Comparison of ENCODE assay signal across 1 cellular context in the genomic region with DNA sequence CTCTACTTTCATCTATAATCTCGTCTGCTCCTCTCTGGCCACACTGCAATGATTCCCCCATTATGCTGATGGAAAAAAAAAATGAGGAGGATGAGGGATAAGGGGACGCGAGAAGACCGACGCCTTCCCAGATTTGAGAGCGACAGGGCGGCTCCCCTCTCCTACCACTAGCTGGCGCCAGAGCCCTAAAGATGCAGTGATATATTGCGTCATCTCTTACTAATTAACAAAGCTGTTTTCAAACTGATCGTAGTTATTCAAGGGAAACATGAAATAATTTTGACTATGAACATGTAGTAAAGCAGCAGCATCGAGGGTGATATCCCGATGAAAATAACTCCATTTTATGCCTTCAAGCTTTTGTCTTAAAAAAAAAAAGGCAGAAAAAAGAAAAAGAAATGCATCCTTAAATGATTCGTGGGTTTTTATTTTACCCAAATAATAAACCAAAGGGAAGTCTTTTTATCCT.
TF ChIP-seq lines count a peak whose summit lies in the region.

No MANE protein-coding gene starts in this region.

TF ChIP-seq in H1, 55 proteins besides CTCF, POLR2A, EP300 and RAD21:
- TF ChIP-seq ATF3 (IDR thresholded peaks at IDR 0.05; ENCODE audit: insufficient read depth, low read depth, low read length) (peak; percentile 99), HDAC6 (IDR thresholded peaks at IDR 0.05; ENCODE audit: low read depth, low read length) (no peak), YY1 (IDR thresholded peaks at IDR 0.05; ENCODE audit: low read depth, low read length) (peak; percentile 51; the same call in 1 of the 2 replicates), FOSL1 (IDR thresholded peaks at IDR 0.05; ENCODE audit: insufficient read depth, low read depth, low read length) (no peak), TAF1 (IDR thresholded peaks at IDR 0.05; ENCODE audit: low read depth, low read length) (0 out of 2 replicates have a peak, but pooled peaks have one; percentile 23), JUND (IDR thresholded peaks at IDR 0.05; ENCODE audit: low read length) (peak; percentile 99), CEBPB (IDR thresholded peaks at IDR 0.05; ENCODE audit: low read depth, low read length) (peak; percentile 100), ASH2L (IDR thresholded peaks at IDR 0.05; ENCODE audit: low read length) (no peak), JUN (IDR thresholded peaks at IDR 0.05; ENCODE audit: low read depth, low read length) (peak; percentile 84), CREB1 (IDR thresholded peaks at IDR 0.05) (peak; percentile 77), PHF8 (conservative IDR thresholded peaks at IDR 0.05; ENCODE audit: low read depth, low read length) (no peak), BRCA1 (IDR thresholded peaks at IDR 0.05; ENCODE audit: low read depth, low read length) (no peak), RBBP5 (IDR thresholded peaks at IDR 0.05; ENCODE audit: borderline replicate concordance, low read depth, low read length) (no peak), RNF2 (IDR thresholded peaks at IDR 0.05; ENCODE audit: borderline replicate concordance, low read depth, low read length, missing control alignments, poor library complexity, severe bottlenecking) (no peak), SRF (IDR thresholded peaks at IDR 0.05; ENCODE audit: low read depth, low read length) (no peak), RXRA (IDR thresholded peaks at IDR 0.05; ENCODE audit: insufficient read depth, low read depth, low read length) (no peak)
- TF ChIP-seq, protein P1, sequence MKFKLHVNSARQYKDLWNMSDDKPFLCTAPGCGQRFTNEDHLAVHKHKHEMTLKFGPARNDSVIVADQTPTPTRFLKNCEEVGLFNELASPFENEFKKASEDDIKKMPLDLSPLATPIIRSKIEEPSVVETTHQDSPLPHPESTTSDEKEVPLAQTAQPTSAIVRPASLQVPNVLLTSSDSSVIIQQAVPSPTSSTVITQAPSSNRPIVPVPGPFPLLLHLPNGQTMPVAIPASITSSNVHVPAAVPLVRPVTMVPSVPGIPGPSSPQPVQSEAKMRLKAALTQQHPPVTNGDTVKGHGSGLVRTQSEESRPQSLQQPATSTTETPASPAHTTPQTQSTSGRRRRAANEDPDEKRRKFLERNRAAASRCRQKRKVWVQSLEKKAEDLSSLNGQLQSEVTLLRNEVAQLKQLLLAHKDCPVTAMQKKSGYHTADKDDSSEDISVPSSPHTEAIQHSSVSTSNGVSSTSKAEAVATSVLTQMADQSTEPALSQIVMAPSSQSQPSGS (IDR thresholded peaks at IDR 0.05; ENCODE audit: low read length), result peak; percentile 98
TF ChIP-seq in H1: peak in this region for 8.
